ENCODE assay signal across 2 cellular contexts in the genomic region with DNA sequence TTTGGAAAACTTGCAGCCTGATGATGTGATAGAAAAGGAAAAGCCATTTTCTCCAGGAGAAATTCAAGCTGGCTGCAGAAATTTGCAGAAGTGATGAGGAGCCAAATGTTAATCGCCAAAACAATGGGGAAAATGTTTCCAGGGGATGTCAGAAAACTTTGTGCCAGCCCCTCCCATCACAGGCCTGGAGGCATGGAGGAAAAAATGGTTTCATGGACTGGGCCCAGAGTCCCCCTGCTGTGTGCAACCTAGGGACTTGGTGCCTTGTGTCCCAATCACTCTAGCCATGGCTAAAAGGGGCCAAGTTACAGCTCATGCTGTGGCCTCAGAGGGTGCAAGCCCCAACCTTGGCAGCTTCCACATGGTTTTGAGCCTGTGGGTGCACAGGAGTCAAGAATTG.
A peak's percentile ranks its signal among the peaks of the same experiment; 100 is the strongest.
TF ChIP-seq lines count a peak whose summit lies in the region.

No MANE protein-coding gene starts in this region.

TF ChIP-seq in HEK293, 187 proteins besides CTCF, POLR2A, EP300 and RAD21 (continued from another document):
- TF ChIP-seq, protein P1, sequence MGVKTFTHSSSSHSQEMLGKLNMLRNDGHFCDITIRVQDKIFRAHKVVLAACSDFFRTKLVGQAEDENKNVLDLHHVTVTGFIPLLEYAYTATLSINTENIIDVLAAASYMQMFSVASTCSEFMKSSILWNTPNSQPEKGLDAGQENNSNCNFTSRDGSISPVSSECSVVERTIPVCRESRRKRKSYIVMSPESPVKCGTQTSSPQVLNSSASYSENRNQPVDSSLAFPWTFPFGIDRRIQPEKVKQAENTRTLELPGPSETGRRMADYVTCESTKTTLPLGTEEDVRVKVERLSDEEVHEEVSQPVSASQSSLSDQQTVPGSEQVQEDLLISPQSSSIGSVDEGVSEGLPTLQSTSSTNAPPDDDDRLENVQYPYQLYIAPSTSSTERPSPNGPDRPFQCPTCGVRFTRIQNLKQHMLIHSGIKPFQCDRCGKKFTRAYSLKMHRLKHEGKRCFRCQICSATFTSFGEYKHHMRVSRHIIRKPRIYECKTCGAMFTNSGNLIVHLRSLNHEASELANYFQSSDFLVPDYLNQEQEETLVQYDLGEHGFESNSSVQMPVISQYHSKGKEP (tag by site-specific recombination; IDR thresholded peaks at IDR 0.05), result no peak

TF ChIP-seq in K562, 482 proteins besides CTCF, POLR2A, EP300 and RAD21 (continued from another document and continues in another):
- TF ChIP-seq, protein P2, sequence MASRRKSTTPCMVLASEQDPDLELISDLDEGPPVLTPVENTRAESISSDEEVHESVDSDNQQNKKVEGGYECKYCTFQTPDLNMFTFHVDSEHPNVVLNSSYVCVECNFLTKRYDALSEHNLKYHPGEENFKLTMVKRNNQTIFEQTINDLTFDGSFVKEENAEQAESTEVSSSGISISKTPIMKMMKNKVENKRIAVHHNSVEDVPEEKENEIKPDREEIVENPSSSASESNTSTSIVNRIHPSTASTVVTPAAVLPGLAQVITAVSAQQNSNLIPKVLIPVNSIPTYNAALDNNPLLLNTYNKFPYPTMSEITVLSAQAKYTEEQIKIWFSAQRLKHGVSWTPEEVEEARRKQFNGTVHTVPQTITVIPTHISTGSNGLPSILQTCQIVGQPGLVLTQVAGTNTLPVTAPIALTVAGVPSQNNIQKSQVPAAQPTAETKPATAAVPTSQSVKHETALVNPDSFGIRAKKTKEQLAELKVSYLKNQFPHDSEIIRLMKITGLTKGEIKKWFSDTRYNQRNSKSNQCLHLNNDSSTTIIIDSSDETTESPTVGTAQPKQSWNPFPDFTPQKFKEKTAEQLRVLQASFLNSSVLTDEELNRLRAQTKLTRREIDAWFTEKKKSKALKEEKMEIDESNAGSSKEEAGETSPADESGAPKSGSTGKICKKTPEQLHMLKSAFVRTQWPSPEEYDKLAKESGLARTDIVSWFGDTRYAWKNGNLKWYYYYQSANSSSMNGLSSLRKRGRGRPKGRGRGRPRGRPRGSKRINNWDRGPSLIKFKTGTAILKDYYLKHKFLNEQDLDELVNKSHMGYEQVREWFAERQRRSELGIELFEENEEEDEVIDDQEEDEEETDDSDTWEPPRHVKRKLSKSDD (conservative IDR thresholded peaks at IDR 0.05; ENCODE audit: low read length), result no peak
- TF ChIP-seq SMARCA5 (IDR thresholded peaks at IDR 0.05) (no peak), MYC (IDR thresholded peaks at IDR 0.05; ENCODE audit: low read depth, low read length) (no peak), MYC (CRISPR knock-in tag; IDR thresholded peaks at IDR 0.05; ENCODE audit: borderline replicate concordance, low read depth) (no peak), TRIM28 (IDR thresholded peaks at IDR 0.05) (0 out of 2 replicates have a peak, but pooled peaks have one; percentile 31), TCF7 (IDR thresholded peaks at IDR 0.05; ENCODE audit: borderline replicate concordance) (no peak), RFX1 (IDR thresholded peaks at IDR 0.05) (no peak), NCOA2 (IDR thresholded peaks at IDR 0.05; ENCODE audit: partially characterized antibody in 2 of 2) (no peak), MEF2D (tag; conservative IDR thresholded peaks at IDR 0.05; ENCODE audit: low read depth) (no peak), NCOA4 (IDR thresholded peaks at IDR 0.05; ENCODE audit: partially characterized antibody) (no peak), CBX5 (IDR thresholded peaks at IDR 0.05; ENCODE audit: borderline replicate concordance, low read depth) (0 out of 2 replicates have a peak, but pooled peaks have one; percentile 11), NFATC3 (IDR thresholded peaks at IDR 0.05) (no peak), ZNF586 (CRISPR knock-in tag; conservative IDR thresholded peaks at IDR 0.05) (no peak), CBX3 (IDR thresholded peaks at IDR 0.05; ENCODE audit: borderline replicate concordance in 1 of 2, low read length in 2 of 2) (peak in 1 of 2 experiments; percentile 31; a peak in 1 of 3 replicates), SMARCE1 (IDR thresholded peaks at IDR 0.05) (no peak), ZBTB17 (CRISPR knock-in tag; IDR thresholded peaks at IDR 0.05) (no peak), U2AF1 (optimal IDR thresholded peaks at IDR 0.05; ENCODE audit: low read depth, low read length) (no peak), SAFB (IDR thresholded peaks at IDR 0.05; ENCODE audit: borderline replicate concordance, low read depth, low read length) (no peak), MTA3 (IDR thresholded peaks at IDR 0.05; ENCODE audit: borderline replicate concordance) (no peak), XRCC3 (IDR thresholded peaks at IDR 0.05) (no peak), PML (IDR thresholded peaks at IDR 0.05; ENCODE audit: low read length) (no peak), MBD2 (IDR thresholded peaks at IDR 0.05; ENCODE audit: borderline replicate concordance, low read depth) (no peak), KLF1 (tag; IDR thresholded peaks at IDR 0.05) (no peak), SREBF1 (IDR thresholded peaks at IDR 0.05; ENCODE audit: borderline replicate concordance, low read depth, low read length) (no peak), PTTG1 (tag; IDR thresholded peaks at IDR 0.05; ENCODE audit: low read depth) (no peak), SRF (CRISPR knock-in tag; IDR thresholded peaks at IDR 0.05) (no peak)
- TF ChIP-seq, protein P3, sequence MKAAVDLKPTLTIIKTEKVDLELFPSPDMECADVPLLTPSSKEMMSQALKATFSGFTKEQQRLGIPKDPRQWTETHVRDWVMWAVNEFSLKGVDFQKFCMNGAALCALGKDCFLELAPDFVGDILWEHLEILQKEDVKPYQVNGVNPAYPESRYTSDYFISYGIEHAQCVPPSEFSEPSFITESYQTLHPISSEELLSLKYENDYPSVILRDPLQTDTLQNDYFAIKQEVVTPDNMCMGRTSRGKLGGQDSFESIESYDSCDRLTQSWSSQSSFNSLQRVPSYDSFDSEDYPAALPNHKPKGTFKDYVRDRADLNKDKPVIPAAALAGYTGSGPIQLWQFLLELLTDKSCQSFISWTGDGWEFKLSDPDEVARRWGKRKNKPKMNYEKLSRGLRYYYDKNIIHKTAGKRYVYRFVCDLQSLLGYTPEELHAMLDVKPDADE (conservative IDR thresholded peaks at IDR 0.05; ENCODE audit: control insufficient read depth, low read depth, low read length), result no peak
- TF ChIP-seq, protein P4, sequence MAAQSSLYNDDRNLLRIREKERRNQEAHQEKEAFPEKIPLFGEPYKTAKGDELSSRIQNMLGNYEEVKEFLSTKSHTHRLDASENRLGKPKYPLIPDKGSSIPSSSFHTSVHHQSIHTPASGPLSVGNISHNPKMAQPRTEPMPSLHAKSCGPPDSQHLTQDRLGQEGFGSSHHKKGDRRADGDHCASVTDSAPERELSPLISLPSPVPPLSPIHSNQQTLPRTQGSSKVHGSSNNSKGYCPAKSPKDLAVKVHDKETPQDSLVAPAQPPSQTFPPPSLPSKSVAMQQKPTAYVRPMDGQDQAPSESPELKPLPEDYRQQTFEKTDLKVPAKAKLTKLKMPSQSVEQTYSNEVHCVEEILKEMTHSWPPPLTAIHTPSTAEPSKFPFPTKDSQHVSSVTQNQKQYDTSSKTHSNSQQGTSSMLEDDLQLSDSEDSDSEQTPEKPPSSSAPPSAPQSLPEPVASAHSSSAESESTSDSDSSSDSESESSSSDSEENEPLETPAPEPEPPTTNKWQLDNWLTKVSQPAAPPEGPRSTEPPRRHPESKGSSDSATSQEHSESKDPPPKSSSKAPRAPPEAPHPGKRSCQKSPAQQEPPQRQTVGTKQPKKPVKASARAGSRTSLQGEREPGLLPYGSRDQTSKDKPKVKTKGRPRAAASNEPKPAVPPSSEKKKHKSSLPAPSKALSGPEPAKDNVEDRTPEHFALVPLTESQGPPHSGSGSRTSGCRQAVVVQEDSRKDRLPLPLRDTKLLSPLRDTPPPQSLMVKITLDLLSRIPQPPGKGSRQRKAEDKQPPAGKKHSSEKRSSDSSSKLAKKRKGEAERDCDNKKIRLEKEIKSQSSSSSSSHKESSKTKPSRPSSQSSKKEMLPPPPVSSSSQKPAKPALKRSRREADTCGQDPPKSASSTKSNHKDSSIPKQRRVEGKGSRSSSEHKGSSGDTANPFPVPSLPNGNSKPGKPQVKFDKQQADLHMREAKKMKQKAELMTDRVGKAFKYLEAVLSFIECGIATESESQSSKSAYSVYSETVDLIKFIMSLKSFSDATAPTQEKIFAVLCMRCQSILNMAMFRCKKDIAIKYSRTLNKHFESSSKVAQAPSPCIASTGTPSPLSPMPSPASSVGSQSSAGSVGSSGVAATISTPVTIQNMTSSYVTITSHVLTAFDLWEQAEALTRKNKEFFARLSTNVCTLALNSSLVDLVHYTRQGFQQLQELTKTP (IDR thresholded peaks at IDR 0.05; ENCODE audit: low read depth in 1 of 2, partially characterized antibody in 2 of 2), result no peak
- TF ChIP-seq, protein P5, sequence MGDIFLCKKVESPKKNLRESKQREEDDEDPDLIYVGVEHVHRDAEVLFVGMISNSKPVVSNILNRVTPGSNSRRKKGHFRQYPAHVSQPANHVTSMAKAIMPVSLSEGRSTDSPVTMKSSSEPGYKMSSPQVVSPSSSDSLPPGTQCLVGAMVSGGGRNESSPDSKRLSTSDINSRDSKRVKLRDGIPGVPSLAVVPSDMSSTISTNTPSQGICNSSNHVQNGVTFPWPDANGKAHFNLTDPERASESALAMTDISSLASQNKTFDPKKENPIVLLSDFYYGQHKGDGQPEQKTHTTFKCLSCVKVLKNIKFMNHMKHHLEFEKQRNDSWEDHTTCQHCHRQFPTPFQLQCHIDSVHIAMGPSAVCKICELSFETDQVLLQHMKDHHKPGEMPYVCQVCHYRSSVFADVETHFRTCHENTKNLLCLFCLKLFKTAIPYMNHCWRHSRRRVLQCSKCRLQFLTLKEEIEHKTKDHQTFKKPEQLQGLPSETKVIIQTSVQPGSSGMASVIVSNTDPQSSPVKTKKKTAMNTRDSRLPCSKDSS (IDR thresholded peaks at IDR 0.05; ENCODE audit: low read depth, partially characterized antibody), result peak; percentile 15
- TF ChIP-seq, protein P6, sequence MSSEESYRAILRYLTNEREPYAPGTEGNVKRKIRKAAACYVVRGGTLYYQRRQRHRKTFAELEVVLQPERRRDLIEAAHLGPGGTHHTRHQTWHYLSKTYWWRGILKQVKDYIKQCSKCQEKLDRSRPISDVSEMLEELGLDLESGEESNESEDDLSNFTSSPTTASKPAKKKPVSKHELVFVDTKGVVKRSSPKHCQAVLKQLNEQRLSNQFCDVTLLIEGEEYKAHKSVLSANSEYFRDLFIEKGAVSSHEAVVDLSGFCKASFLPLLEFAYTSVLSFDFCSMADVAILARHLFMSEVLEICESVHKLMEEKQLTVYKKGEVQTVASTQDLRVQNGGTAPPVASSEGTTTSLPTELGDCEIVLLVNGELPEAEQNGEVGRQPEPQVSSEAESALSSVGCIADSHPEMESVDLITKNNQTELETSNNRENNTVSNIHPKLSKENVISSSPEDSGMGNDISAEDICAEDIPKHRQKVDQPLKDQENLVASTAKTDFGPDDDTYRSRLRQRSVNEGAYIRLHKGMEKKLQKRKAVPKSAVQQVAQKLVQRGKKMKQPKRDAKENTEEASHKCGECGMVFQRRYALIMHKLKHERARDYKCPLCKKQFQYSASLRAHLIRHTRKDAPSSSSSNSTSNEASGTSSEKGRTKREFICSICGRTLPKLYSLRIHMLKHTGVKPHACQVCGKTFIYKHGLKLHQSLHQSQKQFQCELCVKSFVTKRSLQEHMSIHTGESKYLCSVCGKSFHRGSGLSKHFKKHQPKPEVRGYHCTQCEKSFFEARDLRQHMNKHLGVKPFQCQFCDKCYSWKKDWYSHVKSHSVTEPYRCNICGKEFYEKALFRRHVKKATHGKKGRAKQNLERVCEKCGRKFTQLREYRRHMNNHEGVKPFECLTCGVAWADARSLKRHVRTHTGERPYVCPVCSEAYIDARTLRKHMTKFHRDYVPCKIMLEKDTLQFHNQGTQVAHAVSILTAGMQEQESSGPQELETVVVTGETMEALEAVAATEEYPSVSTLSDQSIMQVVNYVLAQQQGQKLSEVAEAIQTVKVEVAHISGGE (CRISPR knock-in tag; IDR thresholded peaks at IDR 0.05), result no peak
- TF ChIP-seq, protein P7, sequence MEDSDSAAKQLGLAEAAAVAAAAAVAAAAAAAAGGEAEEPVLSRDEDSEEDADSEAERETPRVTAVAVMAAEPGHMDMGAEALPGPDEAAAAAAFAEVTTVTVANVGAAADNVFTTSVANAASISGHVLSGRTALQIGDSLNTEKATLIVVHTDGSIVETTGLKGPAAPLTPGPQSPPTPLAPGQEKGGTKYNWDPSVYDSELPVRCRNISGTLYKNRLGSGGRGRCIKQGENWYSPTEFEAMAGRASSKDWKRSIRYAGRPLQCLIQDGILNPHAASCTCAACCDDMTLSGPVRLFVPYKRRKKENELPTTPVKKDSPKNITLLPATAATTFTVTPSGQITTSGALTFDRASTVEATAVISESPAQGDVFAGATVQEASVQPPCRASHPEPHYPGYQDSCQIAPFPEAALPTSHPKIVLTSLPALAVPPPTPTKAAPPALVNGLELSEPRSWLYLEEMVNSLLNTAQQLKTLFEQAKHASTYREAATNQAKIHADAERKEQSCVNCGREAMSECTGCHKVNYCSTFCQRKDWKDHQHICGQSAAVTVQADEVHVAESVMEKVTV (CRISPR knock-in tag; IDR thresholded peaks at IDR 0.05), result no peak
- TF ChIP-seq, protein P8, sequence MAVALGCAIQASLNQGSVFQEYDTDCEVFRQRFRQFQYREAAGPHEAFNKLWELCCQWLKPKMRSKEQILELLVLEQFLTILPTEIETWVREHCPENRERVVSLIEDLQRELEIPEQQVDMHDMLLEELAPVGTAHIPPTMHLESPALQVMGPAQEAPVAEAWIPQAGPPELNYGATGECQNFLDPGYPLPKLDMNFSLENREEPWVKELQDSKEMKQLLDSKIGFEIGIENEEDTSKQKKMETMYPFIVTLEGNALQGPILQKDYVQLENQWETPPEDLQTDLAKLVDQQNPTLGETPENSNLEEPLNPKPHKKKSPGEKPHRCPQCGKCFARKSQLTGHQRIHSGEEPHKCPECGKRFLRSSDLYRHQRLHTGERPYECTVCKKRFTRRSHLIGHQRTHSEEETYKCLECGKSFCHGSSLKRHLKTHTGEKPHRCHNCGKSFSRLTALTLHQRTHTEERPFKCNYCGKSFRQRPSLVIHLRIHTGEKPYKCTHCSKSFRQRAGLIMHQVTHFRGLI (CRISPR knock-in tag; IDR thresholded peaks at IDR 0.05), result no peak
- TF ChIP-seq, protein P9, sequence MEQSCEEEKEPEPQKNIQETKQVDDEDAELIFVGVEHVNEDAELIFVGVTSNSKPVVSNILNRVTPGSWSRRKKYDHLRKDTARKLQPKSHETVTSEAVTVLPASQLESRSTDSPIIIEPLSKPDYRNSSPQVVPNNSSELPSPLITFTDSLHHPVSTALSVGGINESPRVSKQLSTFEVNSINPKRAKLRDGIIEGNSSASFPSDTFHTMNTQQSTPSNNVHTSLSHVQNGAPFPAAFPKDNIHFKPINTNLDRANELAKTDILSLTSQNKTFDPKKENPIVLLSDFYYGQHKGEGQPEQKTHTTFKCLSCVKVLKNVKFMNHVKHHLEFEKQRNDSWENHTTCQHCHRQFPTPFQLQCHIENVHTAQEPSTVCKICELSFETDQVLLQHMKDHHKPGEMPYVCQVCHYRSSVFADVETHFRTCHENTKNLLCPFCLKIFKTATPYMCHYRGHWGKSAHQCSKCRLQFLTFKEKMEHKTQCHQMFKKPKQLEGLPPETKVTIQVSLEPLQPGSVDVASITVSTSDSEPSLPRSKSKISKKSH (CRISPR knock-in tag; IDR thresholded peaks at IDR 0.05), result no peak
- TF ChIP-seq, protein P10, sequence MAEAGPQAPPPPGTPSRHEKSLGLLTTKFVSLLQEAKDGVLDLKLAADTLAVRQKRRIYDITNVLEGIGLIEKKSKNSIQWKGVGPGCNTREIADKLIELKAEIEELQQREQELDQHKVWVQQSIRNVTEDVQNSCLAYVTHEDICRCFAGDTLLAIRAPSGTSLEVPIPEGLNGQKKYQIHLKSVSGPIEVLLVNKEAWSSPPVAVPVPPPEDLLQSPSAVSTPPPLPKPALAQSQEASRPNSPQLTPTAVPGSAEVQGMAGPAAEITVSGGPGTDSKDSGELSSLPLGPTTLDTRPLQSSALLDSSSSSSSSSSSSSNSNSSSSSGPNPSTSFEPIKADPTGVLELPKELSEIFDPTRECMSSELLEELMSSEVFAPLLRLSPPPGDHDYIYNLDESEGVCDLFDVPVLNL (CRISPR knock-in tag; IDR thresholded peaks at IDR 0.05; ENCODE audit: low read depth), result no peak
